9 cellular contexts compared by ENCODE assay signal in the genomic region with DNA sequence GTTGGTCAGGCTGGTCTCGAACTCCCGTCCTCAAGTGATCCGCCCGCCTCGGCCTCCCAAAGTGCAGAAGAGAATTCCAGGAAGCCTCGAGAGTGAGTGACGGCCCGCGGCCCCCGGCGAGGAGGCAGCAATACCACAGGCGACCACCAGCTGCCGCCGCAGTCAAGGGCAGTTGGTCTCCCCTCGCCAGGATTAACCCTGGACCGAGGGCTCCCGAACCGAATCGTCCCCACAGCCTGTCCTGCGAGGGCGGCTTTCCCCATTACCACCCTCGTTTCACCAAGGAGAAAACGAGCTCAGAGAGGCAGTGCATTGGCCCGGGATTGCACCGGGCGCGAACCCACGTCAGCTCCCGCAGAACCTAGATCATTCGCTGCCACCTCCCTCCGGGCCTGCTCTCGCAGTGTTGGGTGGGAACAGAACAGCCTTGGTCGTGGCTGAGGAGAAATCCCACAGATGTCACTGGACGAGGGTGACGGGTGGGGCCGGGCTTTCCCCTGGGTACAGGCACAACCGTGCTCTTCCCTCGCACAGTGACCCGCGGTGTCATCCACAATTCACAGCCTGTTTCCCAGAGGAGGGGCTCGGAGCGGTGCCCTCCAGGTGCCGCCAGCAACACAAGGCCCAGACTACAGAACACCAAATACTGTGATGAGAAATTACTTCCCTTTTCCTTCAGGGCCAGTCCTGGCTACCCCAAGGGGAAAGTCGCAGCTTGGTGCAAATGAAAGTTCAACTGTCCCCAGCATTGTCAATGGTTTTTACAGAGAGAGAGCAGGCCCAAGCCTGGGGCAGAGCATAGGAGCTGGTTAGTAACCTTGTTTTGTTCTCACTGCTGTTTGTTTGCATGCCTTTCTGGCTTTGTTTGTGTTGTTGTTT. TPM values are rescaled to one million over a fixed set of nuclear protein-coding genes. Genes with fewer than 3 reads are reported as not detected.
A peak's percentile ranks its signal among the peaks of the same experiment; 100 is the strongest.
DNase-seq lines count a peak whose midpoint lies in the region; ATAC-seq, FAIRE-seq and TF ChIP-seq lines count a peak whose summit lies in the region.
"Had no signal": no experiment of that assay in that cellular context is flagged by ENCODE, and none has a peak within 500 bp of the region (broad histone marks: within the 10 kb centered on the region; RNA-seq: fewer than 3 reads in every experiment).

No MANE protein-coding gene starts in this region.

- H3K27ac ChIP-seq in OCI-LY7 (ENCODE audit: low read depth, low read length, poor library complexity, severe bottlenecking), result peak overlapping the region; percentile 37
- H3K27ac ChIP-seq: SK-N-MC had no signal

- intact Hi-C loops in OCI-LY7 (cut with micrococcal nuclease; ENCODE audit: unreplicated experiment), result no loop called here
- intact Hi-C loops in Right ventricle myocardium superior (cut with DNase I), result loop anchor here (5.0 kb wide), 1 partner anchor 98 kb away; no protein-coding TSS in a partner anchor
- intact Hi-C loops in posterior vena cava (cut with DNase I), result loop anchor here in 1 of 2 donors (10.0 kb wide), 1 partner anchor 91 kb away; a partner anchor contains a TSS

- no peaks in the 10 kb centered on the region; the same call in 1 of the 2 replicates for H3K9me3 ChIP-seq in OCI-LY7 (ENCODE audit: low read length)

- peak; percentile 74 for ATAC-seq in Right ventricle myocardium superior (ENCODE audit: poor library complexity)
- no peak for ATAC-seq in GM18858 (IDR thresholded peaks at IDR 0.05; ENCODE audit: unreplicated experiment)

- H3K36me3 ChIP-seq in OCI-LY7 (ENCODE audit: insufficient read depth, low read length), result no peaks in the 10 kb centered on the region

- POLR2A ChIA-PET in OCI-LY7 (lab: Charles Lee), result no interaction called here

- H2AFZ ChIP-seq in OCI-LY7 (ENCODE audit: low read length), result no peak overlapping the region; the same call in 1 of the 2 replicates

- peak; percentile 25 for TF ChIP-seq CTCF in OCI-LY7 (conservative IDR thresholded peaks at IDR 0.05; ENCODE audit: low read length)

- CTCF ChIA-PET in OCI-LY7 (lab: Charles Lee; ENCODE audit: unreplicated experiment), result no interaction called here

- FAIRE-seq in HTR-8/SVneo (lab: Jason Lieb, UNC), result no peak

- DNase-seq in ELF-1 (ENCODE audit: low read depth, low spot score) (peak; percentile 88), OCI-LY7 (ENCODE audit: low spot score) (no peak), Right ventricle myocardium superior (no peak), posterior vena cava (ENCODE audit: low spot score) (peak; percentile 78), HTR-8/SVneo (ENCODE audit: insufficient read length, low spot score) (no peak), COLO668 (lab: John Stamatoyannopoulos, UW; ENCODE audit: unreplicated experiment) (no peak), NCI-H446 treated with DMSO at 0.1 percent for 48 hours (lab: John Stamatoyannopoulos, UW) (no peak)

- H3K4me2 ChIP-seq in OCI-LY7 (ENCODE audit: low read length), result peak overlapping the region; percentile 38

- H3K4me1 ChIP-seq in OCI-LY7 (ENCODE audit: insufficient read depth, low read length, poor library complexity, severe bottlenecking), result peaks cover 37% of the 10 kb centered on the region

- no peaks in the 10 kb centered on the region for H4K20me1 ChIP-seq in OCI-LY7 (ENCODE audit: insufficient read depth, low read length)

- H3K4me3 ChIP-seq in OCI-LY7 (ENCODE audit: low read depth, low read length, poor library complexity, severe bottlenecking), result peak overlapping the region; percentile 3
- H3K4me3 ChIP-seq: SK-N-MC had no signal

- no peaks in the 10 kb centered on the region for H3K9me2 ChIP-seq in OCI-LY7 (ENCODE audit: insufficient read depth, low read length)

- no peaks in the 10 kb centered on the region for H3K79me2 ChIP-seq in OCI-LY7 (ENCODE audit: insufficient read depth, low read depth, low read length)

- no TSS peak for BruUV-seq in OCI-LY7 (replicated peaks; lab: Mats Ljungman, UMichigan)

RNA-seq across cellular contexts. Expression of a gene that starts 24.8 kb away (rescaled TPM):
- 0.16 and 0.67 TPM in 2 replicates for total RNA-seq in OCI-LY7 (2014; rRNA removed; shearing (Covaris generic))
- total RNA-seq in OCI-LY7 (2022) (0.44 and 0.59 TPM in 2 replicates), Right ventricle myocardium superior (1.7 TPM), posterior vena cava (1 to 10 TPM; 1.1 to 2.9 TPM)

RNA-seq across cellular contexts. Expression of a gene that starts 39.6 kb away (rescaled TPM):
- 21.6 and 30.2 TPM in 2 replicates for total RNA-seq in OCI-LY7 (2014; rRNA removed; shearing (Covaris generic))
- 29.1 and 33.0 TPM in 2 replicates for total RNA-seq in OCI-LY7 (2022)
- 18.3 TPM for total RNA-seq in Right ventricle myocardium superior
- 10 to 100 TPM; 18.8 to 25.3 TPM for total RNA-seq in posterior vena cava

Comparison
In these comparisons a context has a peak if more than half of its experiments do, and no peak if none do; other contexts are left out.
1. DNase-seq: peak in ELF-1 (single experiment) and posterior vena cava (single experiment); none in OCI-LY7 (single experiment), Right ventricle myocardium superior (single experiment), HTR-8/SVneo (single experiment), COLO668 (single experiment) and NCI-H446 treated with DMSO at 0.1 percent for 48 hours (single experiment).